2 cellular contexts compared by ENCODE assay signal in the genomic region with DNA sequence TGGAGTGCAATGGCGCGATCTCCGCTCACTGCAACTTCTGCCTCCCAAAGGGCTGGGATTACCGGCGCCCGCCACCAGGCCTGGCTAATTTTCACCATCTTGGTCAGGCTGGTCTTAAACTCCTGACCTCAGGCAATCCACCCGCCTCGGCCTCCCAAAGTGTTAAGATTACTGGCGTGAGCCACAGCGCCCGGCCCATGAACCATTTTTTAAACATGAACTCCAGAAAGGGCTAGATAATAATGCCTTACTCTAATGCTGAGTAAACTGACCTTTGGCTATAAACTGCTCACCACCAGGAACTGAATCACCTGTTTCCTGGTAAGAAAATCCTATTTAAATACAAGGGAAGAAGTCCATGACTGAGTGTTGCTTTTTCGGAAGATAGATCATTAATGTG.
TF ChIP-seq lines count a peak whose summit lies in the region.

No MANE protein-coding gene starts in this region.

TF ChIP-seq in A549, 52 proteins besides CTCF, POLR2A, EP300 and RAD21:
- no peak for TF ChIP-seq SREBF2 (IDR thresholded peaks at IDR 0.05)
- no peak for TF ChIP-seq JUNB (IDR thresholded peaks at IDR 0.05)
- TF ChIP-seq GATA3 (IDR thresholded peaks at IDR 0.05; ENCODE audit: borderline replicate concordance) = no peak
- no peak for TF ChIP-seq NPAS2 (CRISPR knock-in tag; IDR thresholded peaks at IDR 0.05; ENCODE audit: borderline replicate concordance)
- no peak for TF ChIP-seq FOSB (CRISPR knock-in tag; IDR thresholded peaks at IDR 0.05)
- no peak for TF ChIP-seq MYC (IDR thresholded peaks at IDR 0.05; ENCODE audit: borderline replicate concordance, low read length)
- no peak for TF ChIP-seq HDAC2 (IDR thresholded peaks at IDR 0.05)
TF ChIP-seq in A549: peak in this region for 0.

TF ChIP-seq in HepG2, 621 proteins besides CTCF, POLR2A, EP300 and RAD21 (continues in another document):
- TF ChIP-seq, protein P1, sequence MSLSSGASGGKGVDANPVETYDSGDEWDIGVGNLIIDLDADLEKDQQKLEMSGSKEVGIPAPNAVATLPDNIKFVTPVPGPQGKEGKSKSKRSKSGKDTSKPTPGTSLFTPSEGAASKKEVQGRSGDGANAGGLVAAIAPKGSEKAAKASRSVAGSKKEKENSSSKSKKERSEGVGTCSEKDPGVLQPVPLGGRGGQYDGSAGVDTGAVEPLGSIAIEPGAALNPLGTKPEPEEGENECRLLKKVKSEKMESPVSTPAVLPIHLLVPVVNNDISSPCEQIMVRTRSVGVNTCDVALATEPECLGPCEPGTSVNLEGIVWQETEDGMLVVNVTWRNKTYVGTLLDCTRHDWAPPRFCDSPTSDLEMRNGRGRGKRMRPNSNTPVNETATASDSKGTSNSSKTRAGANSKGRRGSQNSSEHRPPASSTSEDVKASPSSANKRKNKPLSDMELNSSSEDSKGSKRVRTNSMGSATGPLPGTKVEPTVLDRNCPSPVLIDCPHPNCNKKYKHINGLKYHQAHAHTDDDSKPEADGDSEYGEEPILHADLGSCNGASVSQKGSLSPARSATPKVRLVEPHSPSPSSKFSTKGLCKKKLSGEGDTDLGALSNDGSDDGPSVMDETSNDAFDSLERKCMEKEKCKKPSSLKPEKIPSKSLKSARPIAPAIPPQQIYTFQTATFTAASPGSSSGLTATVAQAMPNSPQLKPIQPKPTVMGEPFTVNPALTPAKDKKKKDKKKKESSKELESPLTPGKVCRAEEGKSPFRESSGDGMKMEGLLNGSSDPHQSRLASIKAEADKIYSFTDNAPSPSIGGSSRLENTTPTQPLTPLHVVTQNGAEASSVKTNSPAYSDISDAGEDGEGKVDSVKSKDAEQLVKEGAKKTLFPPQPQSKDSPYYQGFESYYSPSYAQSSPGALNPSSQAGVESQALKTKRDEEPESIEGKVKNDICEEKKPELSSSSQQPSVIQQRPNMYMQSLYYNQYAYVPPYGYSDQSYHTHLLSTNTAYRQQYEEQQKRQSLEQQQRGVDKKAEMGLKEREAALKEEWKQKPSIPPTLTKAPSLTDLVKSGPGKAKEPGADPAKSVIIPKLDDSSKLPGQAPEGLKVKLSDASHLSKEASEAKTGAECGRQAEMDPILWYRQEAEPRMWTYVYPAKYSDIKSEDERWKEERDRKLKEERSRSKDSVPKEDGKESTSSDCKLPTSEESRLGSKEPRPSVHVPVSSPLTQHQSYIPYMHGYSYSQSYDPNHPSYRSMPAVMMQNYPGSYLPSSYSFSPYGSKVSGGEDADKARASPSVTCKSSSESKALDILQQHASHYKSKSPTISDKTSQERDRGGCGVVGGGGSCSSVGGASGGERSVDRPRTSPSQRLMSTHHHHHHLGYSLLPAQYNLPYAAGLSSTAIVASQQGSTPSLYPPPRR (CRISPR knock-in tag; IDR thresholded peaks at IDR 0.05; ENCODE audit: borderline replicate concordance) = peak; percentile 63; the same call in 1 of the 2 replicates
- TF ChIP-seq, protein P2, sequence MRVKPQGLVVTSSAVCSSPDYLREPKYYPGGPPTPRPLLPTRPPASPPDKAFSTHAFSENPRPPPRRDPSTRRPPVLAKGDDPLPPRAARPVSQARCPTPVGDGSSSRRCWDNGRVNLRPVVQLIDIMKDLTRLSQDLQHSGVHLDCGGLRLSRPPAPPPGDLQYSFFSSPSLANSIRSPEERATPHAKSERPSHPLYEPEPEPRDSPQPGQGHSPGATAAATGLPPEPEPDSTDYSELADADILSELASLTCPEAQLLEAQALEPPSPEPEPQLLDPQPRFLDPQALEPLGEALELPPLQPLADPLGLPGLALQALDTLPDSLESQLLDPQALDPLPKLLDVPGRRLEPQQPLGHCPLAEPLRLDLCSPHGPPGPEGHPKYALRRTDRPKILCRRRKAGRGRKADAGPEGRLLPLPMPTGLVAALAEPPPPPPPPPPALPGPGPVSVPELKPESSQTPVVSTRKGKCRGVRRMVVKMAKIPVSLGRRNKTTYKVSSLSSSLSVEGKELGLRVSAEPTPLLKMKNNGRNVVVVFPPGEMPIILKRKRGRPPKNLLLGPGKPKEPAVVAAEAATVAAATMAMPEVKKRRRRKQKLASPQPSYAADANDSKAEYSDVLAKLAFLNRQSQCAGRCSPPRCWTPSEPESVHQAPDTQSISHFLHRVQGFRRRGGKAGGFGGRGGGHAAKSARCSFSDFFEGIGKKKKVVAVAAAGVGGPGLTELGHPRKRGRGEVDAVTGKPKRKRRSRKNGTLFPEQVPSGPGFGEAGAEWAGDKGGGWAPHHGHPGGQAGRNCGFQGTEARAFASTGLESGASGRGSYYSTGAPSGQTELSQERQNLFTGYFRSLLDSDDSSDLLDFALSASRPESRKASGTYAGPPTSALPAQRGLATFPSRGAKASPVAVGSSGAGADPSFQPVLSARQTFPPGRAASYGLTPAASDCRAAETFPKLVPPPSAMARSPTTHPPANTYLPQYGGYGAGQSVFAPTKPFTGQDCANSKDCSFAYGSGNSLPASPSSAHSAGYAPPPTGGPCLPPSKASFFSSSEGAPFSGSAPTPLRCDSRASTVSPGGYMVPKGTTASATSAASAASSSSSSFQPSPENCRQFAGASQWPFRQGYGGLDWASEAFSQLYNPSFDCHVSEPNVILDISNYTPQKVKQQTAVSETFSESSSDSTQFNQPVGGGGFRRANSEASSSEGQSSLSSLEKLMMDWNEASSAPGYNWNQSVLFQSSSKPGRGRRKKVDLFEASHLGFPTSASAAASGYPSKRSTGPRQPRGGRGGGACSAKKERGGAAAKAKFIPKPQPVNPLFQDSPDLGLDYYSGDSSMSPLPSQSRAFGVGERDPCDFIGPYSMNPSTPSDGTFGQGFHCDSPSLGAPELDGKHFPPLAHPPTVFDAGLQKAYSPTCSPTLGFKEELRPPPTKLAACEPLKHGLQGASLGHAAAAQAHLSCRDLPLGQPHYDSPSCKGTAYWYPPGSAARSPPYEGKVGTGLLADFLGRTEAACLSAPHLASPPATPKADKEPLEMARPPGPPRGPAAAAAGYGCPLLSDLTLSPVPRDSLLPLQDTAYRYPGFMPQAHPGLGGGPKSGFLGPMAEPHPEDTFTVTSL (CRISPR knock-in tag; IDR thresholded peaks at IDR 0.05; ENCODE audit: borderline replicate concordance) = peak; percentile 76; the same call in 1 of the 2 replicates
- no peak for TF ChIP-seq ZNF724P (CRISPR knock-in tag; IDR thresholded peaks at IDR 0.05; ENCODE audit: borderline replicate concordance)
- TF ChIP-seq SOX13 (IDR thresholded peaks at IDR 0.05) = no peak
- peak in 1 of 2 experiments; percentile 30; a peak in 1 of 4 replicates for TF ChIP-seq SOX13 (CRISPR knock-in tag; conservative IDR thresholded peaks at IDR 0.05 in 1 of 2, IDR thresholded peaks at IDR 0.05 in 1 of 2)
- TF ChIP-seq, protein P3, sequence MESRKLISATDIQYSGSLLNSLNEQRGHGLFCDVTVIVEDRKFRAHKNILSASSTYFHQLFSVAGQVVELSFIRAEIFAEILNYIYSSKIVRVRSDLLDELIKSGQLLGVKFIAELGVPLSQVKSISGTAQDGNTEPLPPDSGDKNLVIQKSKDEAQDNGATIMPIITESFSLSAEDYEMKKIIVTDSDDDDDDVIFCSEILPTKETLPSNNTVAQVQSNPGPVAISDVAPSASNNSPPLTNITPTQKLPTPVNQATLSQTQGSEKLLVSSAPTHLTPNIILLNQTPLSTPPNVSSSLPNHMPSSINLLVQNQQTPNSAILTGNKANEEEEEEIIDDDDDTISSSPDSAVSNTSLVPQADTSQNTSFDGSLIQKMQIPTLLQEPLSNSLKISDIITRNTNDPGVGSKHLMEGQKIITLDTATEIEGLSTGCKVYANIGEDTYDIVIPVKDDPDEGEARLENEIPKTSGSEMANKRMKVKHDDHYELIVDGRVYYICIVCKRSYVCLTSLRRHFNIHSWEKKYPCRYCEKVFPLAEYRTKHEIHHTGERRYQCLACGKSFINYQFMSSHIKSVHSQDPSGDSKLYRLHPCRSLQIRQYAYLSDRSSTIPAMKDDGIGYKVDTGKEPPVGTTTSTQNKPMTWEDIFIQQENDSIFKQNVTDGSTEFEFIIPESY (CRISPR knock-in tag; IDR thresholded peaks at IDR 0.05) = peak; percentile 65; the same call in 1 of the 2 replicates
- TF ChIP-seq TCF7 (IDR thresholded peaks at IDR 0.05; ENCODE audit: low read depth) = peak; percentile 31
- TF ChIP-seq SOX6 (IDR thresholded peaks at IDR 0.05) = no peak
- TF ChIP-seq SOX6 (CRISPR knock-in tag; IDR thresholded peaks at IDR 0.05) = peak; percentile 31; the same call in 1 of the 2 replicates
- TF ChIP-seq SOX5 (CRISPR knock-in tag; IDR thresholded peaks at IDR 0.05; ENCODE audit: borderline replicate concordance) = peak; percentile 36; the same call in 1 of the 2 replicates
- TF ChIP-seq FOXP1 (IDR thresholded peaks at IDR 0.05) = no peak
- no peak for TF ChIP-seq FOXP1 (CRISPR knock-in tag; IDR thresholded peaks at IDR 0.05)
- peak; percentile 95 for TF ChIP-seq RARA (CRISPR knock-in tag; IDR thresholded peaks at IDR 0.05)
- peak; percentile 93 for TF ChIP-seq BCL6 (CRISPR knock-in tag; IDR thresholded peaks at IDR 0.05)
- TF ChIP-seq RFX5 (IDR thresholded peaks at IDR 0.05; ENCODE audit: low read depth, low read length) = peak; percentile 89
- peak; percentile 48; the same call in 1 of the 2 replicates for TF ChIP-seq FOXA3 (CRISPR knock-in tag; IDR thresholded peaks at IDR 0.05)
- TF ChIP-seq RXRB (CRISPR knock-in tag; IDR thresholded peaks at IDR 0.05; ENCODE audit: borderline replicate concordance) = peak; percentile 42; the same call in 1 of the 2 replicates
- TF ChIP-seq ZMYM3 (CRISPR knock-in tag; IDR thresholded peaks at IDR 0.05) = no peak
- TF ChIP-seq, protein P4, sequence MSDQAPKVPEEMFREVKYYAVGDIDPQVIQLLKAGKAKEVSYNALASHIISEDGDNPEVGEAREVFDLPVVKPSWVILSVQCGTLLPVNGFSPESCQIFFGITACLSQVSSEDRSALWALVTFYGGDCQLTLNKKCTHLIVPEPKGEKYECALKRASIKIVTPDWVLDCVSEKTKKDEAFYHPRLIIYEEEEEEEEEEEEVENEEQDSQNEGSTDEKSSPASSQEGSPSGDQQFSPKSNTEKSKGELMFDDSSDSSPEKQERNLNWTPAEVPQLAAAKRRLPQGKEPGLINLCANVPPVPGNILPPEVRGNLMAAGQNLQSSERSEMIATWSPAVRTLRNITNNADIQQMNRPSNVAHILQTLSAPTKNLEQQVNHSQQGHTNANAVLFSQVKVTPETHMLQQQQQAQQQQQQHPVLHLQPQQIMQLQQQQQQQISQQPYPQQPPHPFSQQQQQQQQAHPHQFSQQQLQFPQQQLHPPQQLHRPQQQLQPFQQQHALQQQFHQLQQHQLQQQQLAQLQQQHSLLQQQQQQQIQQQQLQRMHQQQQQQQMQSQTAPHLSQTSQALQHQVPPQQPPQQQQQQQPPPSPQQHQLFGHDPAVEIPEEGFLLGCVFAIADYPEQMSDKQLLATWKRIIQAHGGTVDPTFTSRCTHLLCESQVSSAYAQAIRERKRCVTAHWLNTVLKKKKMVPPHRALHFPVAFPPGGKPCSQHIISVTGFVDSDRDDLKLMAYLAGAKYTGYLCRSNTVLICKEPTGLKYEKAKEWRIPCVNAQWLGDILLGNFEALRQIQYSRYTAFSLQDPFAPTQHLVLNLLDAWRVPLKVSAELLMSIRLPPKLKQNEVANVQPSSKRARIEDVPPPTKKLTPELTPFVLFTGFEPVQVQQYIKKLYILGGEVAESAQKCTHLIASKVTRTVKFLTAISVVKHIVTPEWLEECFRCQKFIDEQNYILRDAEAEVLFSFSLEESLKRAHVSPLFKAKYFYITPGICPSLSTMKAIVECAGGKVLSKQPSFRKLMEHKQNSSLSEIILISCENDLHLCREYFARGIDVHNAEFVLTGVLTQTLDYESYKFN (CRISPR knock-in tag; conservative IDR thresholded peaks at IDR 0.05) = peak; percentile 66
- no peak for TF ChIP-seq SRSF4 (IDR thresholded peaks at IDR 0.05; ENCODE audit: low read depth, low read length, poor library complexity, severe bottlenecking)
- no peak for TF ChIP-seq RBAK (CRISPR knock-in tag; IDR thresholded peaks at IDR 0.05)
- peak; percentile 72 for TF ChIP-seq NR2F2 (IDR thresholded peaks at IDR 0.05; ENCODE audit: borderline replicate concordance, low read depth)
- peak; percentile 28; the same call in 1 of the 2 replicates for TF ChIP-seq ETV5 (CRISPR knock-in tag; IDR thresholded peaks at IDR 0.05; ENCODE audit: borderline replicate concordance)
- peak; percentile 36; the same call in 1 of the 2 replicates for TF ChIP-seq HNF4A (CRISPR knock-in tag; IDR thresholded peaks at IDR 0.05)
- TF ChIP-seq ZNF17 (CRISPR knock-in tag; IDR thresholded peaks at IDR 0.05) = no peak
- TF ChIP-seq ZFX (CRISPR knock-in tag; IDR thresholded peaks at IDR 0.05; ENCODE audit: low read depth) = 0 out of 2 replicates have a peak, but pooled peaks have one; percentile 23
- peak; percentile 59; the same call in 1 of the 2 replicates for TF ChIP-seq TBX2 (CRISPR knock-in tag; IDR thresholded peaks at IDR 0.05; ENCODE audit: borderline replicate concordance)
- no peak for TF ChIP-seq ZNF790 (CRISPR knock-in tag; IDR thresholded peaks at IDR 0.05; ENCODE audit: borderline replicate concordance)
- peak; percentile 45 for TF ChIP-seq SALL1 (CRISPR knock-in tag; IDR thresholded peaks at IDR 0.05)
- TF ChIP-seq, protein P5, sequence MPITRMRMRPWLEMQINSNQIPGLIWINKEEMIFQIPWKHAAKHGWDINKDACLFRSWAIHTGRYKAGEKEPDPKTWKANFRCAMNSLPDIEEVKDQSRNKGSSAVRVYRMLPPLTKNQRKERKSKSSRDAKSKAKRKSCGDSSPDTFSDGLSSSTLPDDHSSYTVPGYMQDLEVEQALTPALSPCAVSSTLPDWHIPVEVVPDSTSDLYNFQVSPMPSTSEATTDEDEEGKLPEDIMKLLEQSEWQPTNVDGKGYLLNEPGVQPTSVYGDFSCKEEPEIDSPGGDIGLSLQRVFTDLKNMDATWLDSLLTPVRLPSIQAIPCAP (CRISPR knock-in tag; IDR thresholded peaks at IDR 0.05; ENCODE audit: low read depth) = no peak
- no peak for TF ChIP-seq SNRNP70 (IDR thresholded peaks at IDR 0.05; ENCODE audit: low read depth, low read length)
- no peak for TF ChIP-seq FOXA1 (IDR thresholded peaks at IDR 0.05)
- peak; percentile 28; the same call in 1 of the 2 replicates for TF ChIP-seq FOXA1 (CRISPR knock-in tag; IDR thresholded peaks at IDR 0.05)
- TF ChIP-seq SP5 (CRISPR knock-in tag; IDR thresholded peaks at IDR 0.05; ENCODE audit: borderline replicate concordance, low read depth) = 0 out of 2 replicates have a peak, but pooled peaks have one; percentile 46
- TF ChIP-seq SATB2 (CRISPR knock-in tag; IDR thresholded peaks at IDR 0.05) = no peak
- TF ChIP-seq ZNF335 (CRISPR knock-in tag; IDR thresholded peaks at IDR 0.05) = no peak
- TF ChIP-seq POGZ (CRISPR knock-in tag; IDR thresholded peaks at IDR 0.05) = peak; percentile 34; the same call in 1 of the 2 replicates
- peak; percentile 53; the same call in 1 of the 2 replicates for TF ChIP-seq HHEX (CRISPR knock-in tag; IDR thresholded peaks at IDR 0.05)
- TF ChIP-seq BRD4 (CRISPR knock-in tag; IDR thresholded peaks at IDR 0.05) = no peak
- peak; percentile 71 for TF ChIP-seq ELF3 (CRISPR knock-in tag; IDR thresholded peaks at IDR 0.05)
- no peak for TF ChIP-seq TCF7L2 (IDR thresholded peaks at IDR 0.05; ENCODE audit: low read depth, low read length)
